ENCODE assay signal across 8 cellular contexts in genomic region chr4:151887151-151887815, GRCh38.
A peak's percentile ranks its signal among the peaks of the same experiment; 100 is the strongest.
DNase-seq lines count a peak whose midpoint lies in the region; ATAC-seq and TF ChIP-seq lines count a peak whose summit lies in the region.

No MANE protein-coding gene starts in this region.

- TF ChIP-seq CTCF in GM06990 (IDR thresholded peaks at IDR 0.05; ENCODE audit: insufficient read depth, low read length, poor library complexity, severe bottlenecking), result no peak

- peak overlapping the region; percentile 77 for H3K27ac Mint-ChIP-seq in dendritic cell treated with granulocyte-macrophage colony-stimulating factor and Interleukin-4, amounts not matched to agents 40 ng/mL and 50 ng/mL, for 4 days
- H3K27ac Mint-ChIP-seq in activated T-helper 2 cell treated with anti-CD3 and anti-CD28 coated beads, Interferon-gamma antibody, Interleukin-2, Interleukin-4, amounts not matched to agents 10 μg/mL and 5 μg/mL and 100 μg/mL, durations not matched to agents 14 hours and 24 hours and 36 hours, result no peak overlapping the region

- intact Hi-C loops in dendritic cell treated with granulocyte-macrophage colony-stimulating factor and Interleukin-4, amounts not matched to agents 40 ng/mL and 50 ng/mL, for 4 days (cut with micrococcal nuclease), result no loop called here
- intact Hi-C loops in activated T-helper 2 cell treated with anti-CD3 and anti-CD28 coated beads, Interferon-gamma antibody, Interleukin-2, Interleukin-4, amounts not matched to agents 10 μg/mL and 5 μg/mL and 100 μg/mL, durations not matched to agents 14 hours and 24 hours and 36 hours (cut with micrococcal nuclease), result no loop called here
- intact Hi-C loops in cardiac septum (cut with DNase I), result no loop called here

- no peaks in the 10 kb centered on the region for H3K27me3 ChIP-seq in GM06990 (replicated peaks; ENCODE audit: control insufficient read depth, insufficient read depth, low read length)

- no peaks in the 10 kb centered on the region for H3K36me3 Mint-ChIP-seq in dendritic cell treated with granulocyte-macrophage colony-stimulating factor and Interleukin-4, amounts not matched to agents 40 ng/mL and 50 ng/mL, for 4 days (ENCODE audit: low read depth)
- H3K36me3 Mint-ChIP-seq in activated T-helper 2 cell treated with anti-CD3 and anti-CD28 coated beads, Interferon-gamma antibody, Interleukin-2, Interleukin-4, amounts not matched to agents 10 μg/mL and 5 μg/mL and 100 μg/mL, durations not matched to agents 14 hours and 24 hours and 36 hours (ENCODE audit: low read depth), result no peaks in the 10 kb centered on the region

- H3K27me3 Mint-ChIP-seq in dendritic cell treated with granulocyte-macrophage colony-stimulating factor and Interleukin-4, amounts not matched to agents 40 ng/mL and 50 ng/mL, for 4 days, result peaks cover 10% of the 10 kb centered on the region
- H3K27me3 Mint-ChIP-seq in activated T-helper 2 cell treated with anti-CD3 and anti-CD28 coated beads, Interferon-gamma antibody, Interleukin-2, Interleukin-4, amounts not matched to agents 10 μg/mL and 5 μg/mL and 100 μg/mL, durations not matched to agents 14 hours and 24 hours and 36 hours (ENCODE audit: low read depth), result no peaks in the 10 kb centered on the region

- H3K9me3 Mint-ChIP-seq in dendritic cell treated with granulocyte-macrophage colony-stimulating factor and Interleukin-4, amounts not matched to agents 40 ng/mL and 50 ng/mL, for 4 days, result no peaks in the 10 kb centered on the region
- H3K9me3 Mint-ChIP-seq in activated T-helper 2 cell treated with anti-CD3 and anti-CD28 coated beads, Interferon-gamma antibody, Interleukin-2, Interleukin-4, amounts not matched to agents 10 μg/mL and 5 μg/mL and 100 μg/mL, durations not matched to agents 14 hours and 24 hours and 36 hours, result peaks cover 3% of the 10 kb centered on the region

- ATAC-seq in GM21390 (IDR thresholded peaks at IDR 0.05; ENCODE audit: unreplicated experiment) (peak; percentile 77), HG03520 (IDR thresholded peaks at IDR 0.05; ENCODE audit: unreplicated experiment) (peak; percentile 59)

- peaks cover 29% of the 10 kb centered on the region for H3K4me1 Mint-ChIP-seq in dendritic cell treated with granulocyte-macrophage colony-stimulating factor and Interleukin-4, amounts not matched to agents 40 ng/mL and 50 ng/mL, for 4 days (ENCODE audit: low read depth)
- H3K4me1 Mint-ChIP-seq in activated T-helper 2 cell treated with anti-CD3 and anti-CD28 coated beads, Interferon-gamma antibody, Interleukin-2, Interleukin-4, amounts not matched to agents 10 μg/mL and 5 μg/mL and 100 μg/mL, durations not matched to agents 14 hours and 24 hours and 36 hours (ENCODE audit: low read depth), result peaks cover 23% of the 10 kb centered on the region

- no peaks in the 10 kb centered on the region for H3K36me3 ChIP-seq in GM06990 (ENCODE audit: control insufficient read depth, insufficient read depth, low read length)

- DNase-seq in GM06990 (ENCODE audit: extremely low read depth, insufficient read length) (peak; percentile 77), epidermal melanocyte (ENCODE audit: insufficient read length, low spot score) (no peak), NCI-H1694 (lab: John Stamatoyannopoulos, UW) (no peak), cardiac septum (ENCODE audit: low spot score) (no peak)
- DNase-seq in activated T-helper 2 cell treated with anti-CD3 and anti-CD28 coated beads, Interferon-gamma antibody, Interleukin-2, Interleukin-4, amounts not matched to agents 10 μg/mL and 5 μg/mL and 100 μg/mL, durations not matched to agents 14 hours and 24 hours and 36 hours (ENCODE audit: low spot score), result no peak

- no peak overlapping the region for H3K4me3 ChIP-seq in GM06990 (replicated peaks; ENCODE audit: low read depth, low read length)

- H3K4me3 Mint-ChIP-seq in dendritic cell treated with granulocyte-macrophage colony-stimulating factor and Interleukin-4, amounts not matched to agents 40 ng/mL and 50 ng/mL, for 4 days, result no peak overlapping the region
- H3K4me3 Mint-ChIP-seq in activated T-helper 2 cell treated with anti-CD3 and anti-CD28 coated beads, Interferon-gamma antibody, Interleukin-2, Interleukin-4, amounts not matched to agents 10 μg/mL and 5 μg/mL and 100 μg/mL, durations not matched to agents 14 hours and 24 hours and 36 hours (ENCODE audit: low read depth), result no peak overlapping the region
